Comparison of ENCODE assay signal across 8 cellular contexts in genomic region chr1:62754938-62755337, GRCh38. TPM values are rescaled to one million over a fixed set of nuclear protein-coding genes. Genes with fewer than 3 reads are reported as not detected.
DNase-seq lines count a peak whose midpoint lies in the region; TF ChIP-seq lines count a peak whose summit lies in the region.
"Not testable (repeated sequence)": the region's sequence is repeated elsewhere in the genome, so short reads cannot be mapped to it uniquely, and the experiment has no call there.

No MANE protein-coding gene starts in this region.

- not testable (repeated sequence) for H3K18ac ChIP-seq in trophoblast cell (ENCODE audit: low read length)

- not testable (repeated sequence) for H3K79me1 ChIP-seq in trophoblast cell (ENCODE audit: low read length)

- not testable (repeated sequence) for H4K91ac ChIP-seq in trophoblast cell (ENCODE audit: low read depth, low read length)

- H4K8ac ChIP-seq in trophoblast cell (ENCODE audit: low read depth, low read length) = not testable (repeated sequence)

- not testable (repeated sequence) for H3K36me3 ChIP-seq in ES-I3 (ENCODE audit: insufficient read depth, low read length); HUES48 (ENCODE audit: control insufficient read depth, insufficient read depth, low read length); NT2/D1 (ENCODE audit: insufficient read depth, insufficient read length, low read length); iPS-15b (ENCODE audit: control insufficient read depth, insufficient read depth, low read length); iPS-20b (ENCODE audit: insufficient read depth, low read depth, low read length); trophoblast cell (ENCODE audit: control insufficient read depth in 1 of 2, insufficient read depth in 2 of 2, low read length in 2 of 2)

- H3K4me3 Mint-ChIP-seq in dendritic cell treated with granulocyte-macrophage colony-stimulating factor and Interleukin-4, amounts not matched to agents 40 ng/mL and 50 ng/mL, for 4 days = not testable (repeated sequence)
- H3K4me3 Mint-ChIP-seq in endothelial cell (ENCODE audit: unreplicated experiment) = peak overlapping the region; percentile 53

- H3K14ac ChIP-seq in trophoblast cell (ENCODE audit: low read length) = not testable (repeated sequence)

- not testable (repeated sequence) for H3K79me2 ChIP-seq in trophoblast cell (ENCODE audit: control insufficient read depth, insufficient read depth, low read length, poor library complexity)

- not testable (repeated sequence) for H4K12ac ChIP-seq in trophoblast cell (ENCODE audit: low read depth, low read length)

- not testable (repeated sequence) for TF ChIP-seq CTCF in endothelial cell (IDR thresholded peaks at IDR 0.05; ENCODE audit: unreplicated experiment)

- intact Hi-C loops in dendritic cell treated with granulocyte-macrophage colony-stimulating factor and Interleukin-4, amounts not matched to agents 40 ng/mL and 50 ng/mL, for 4 days (cut with micrococcal nuclease) = not testable (repeated sequence)

- H3K27ac Mint-ChIP-seq in dendritic cell treated with granulocyte-macrophage colony-stimulating factor and Interleukin-4, amounts not matched to agents 40 ng/mL and 50 ng/mL, for 4 days = peak overlapping the region; percentile 28
- not testable (repeated sequence) for H3K27ac Mint-ChIP-seq in endothelial cell (ENCODE audit: unreplicated experiment)

- peak overlapping the region; percentile 43; the same call in 1 of the 2 replicates for H3K4me3 ChIP-seq in HUES48 (ENCODE audit: low read depth, low read length)
- H3K4me3 ChIP-seq in NT2/D1 (ENCODE audit: insufficient read length, low read depth) = peak overlapping the region; percentile 45
- H3K4me3 ChIP-seq in iPS-15b (ENCODE audit: low read depth, low read length) = peak overlapping the region; percentile 39
- peak overlapping the region; percentile 66 for H3K4me3 ChIP-seq in iPS-20b (ENCODE audit: low read length)
- not testable (repeated sequence) for H3K4me3 ChIP-seq in trophoblast cell (ENCODE audit: low read depth, low read length)

- H2BK12ac ChIP-seq in trophoblast cell (ENCODE audit: low read length) = not testable (repeated sequence)

- peak overlapping the region; percentile 86 for H3K27ac ChIP-seq in HUES48 (ENCODE audit: low read depth, low read length)
- not testable (repeated sequence) for H3K27ac ChIP-seq in iPS-20b (ENCODE audit: low read length); trophoblast cell (ENCODE audit: low read depth, low read length)

- not testable (repeated sequence) for H3K27me3 ChIP-seq in HUES48 (ENCODE audit: control insufficient read depth, insufficient read depth, low read length); NT2/D1 (ENCODE audit: insufficient read depth, insufficient read length); iPS-15b (ENCODE audit: control insufficient read depth, insufficient read depth, low read length); trophoblast cell (ENCODE audit: insufficient read depth, low read length)
- peaks cover 14% of the 10 kb centered on the region for H3K27me3 ChIP-seq in iPS-20b (ENCODE audit: insufficient read depth, low read length)

- H3K9ac ChIP-seq in ES-I3 (ENCODE audit: low read depth, low read length) (peak overlapping the region; percentile 69), iPS-20b (ENCODE audit: low read depth, low read length) (peak overlapping the region; percentile 67)
- H3K9ac ChIP-seq in HUES48 (ENCODE audit: low read depth, low read length); NT2/D1 (ENCODE audit: insufficient read length, low read depth); iPS-15b (ENCODE audit: low read depth, low read length); trophoblast cell (ENCODE audit: low read length): not testable (repeated sequence)

- H3K9me3 ChIP-seq in ES-I3 (ENCODE audit: control insufficient read depth, insufficient read depth, low read length); HUES48 (ENCODE audit: control insufficient read depth, insufficient read depth, low read length); iPS-15b (ENCODE audit: control insufficient read depth, insufficient read depth, low read length); iPS-20b (ENCODE audit: insufficient read depth, low read depth, low read length); trophoblast cell (ENCODE audit: insufficient read depth, low read depth, low read length): not testable (repeated sequence)
- peaks cover 41% of the 10 kb centered on the region for H3K9me3 ChIP-seq in NT2/D1 (ENCODE audit: insufficient read depth, low read length)

- H3K4me1 Mint-ChIP-seq in dendritic cell treated with granulocyte-macrophage colony-stimulating factor and Interleukin-4, amounts not matched to agents 40 ng/mL and 50 ng/mL, for 4 days (ENCODE audit: low read depth) = peaks cover 11% of the 10 kb centered on the region
- H3K4me1 Mint-ChIP-seq in endothelial cell (ENCODE audit: unreplicated experiment) = not testable (repeated sequence)

- H3K36me3 Mint-ChIP-seq in dendritic cell treated with granulocyte-macrophage colony-stimulating factor and Interleukin-4, amounts not matched to agents 40 ng/mL and 50 ng/mL, for 4 days (ENCODE audit: low read depth); endothelial cell (ENCODE audit: low read depth, unreplicated experiment): not testable (repeated sequence)

- H2BK5ac ChIP-seq in trophoblast cell (ENCODE audit: low read depth, low read length, poor library complexity) = not testable (repeated sequence)

- H2BK120ac ChIP-seq in trophoblast cell (ENCODE audit: insufficient read depth, low read length, poor library complexity) = not testable (repeated sequence)

- H2AFZ ChIP-seq in trophoblast cell (ENCODE audit: insufficient read depth, low read length, poor library complexity) = not testable (repeated sequence)

- H2AK5ac ChIP-seq in trophoblast cell (ENCODE audit: low read length) = not testable (repeated sequence)

- not testable (repeated sequence) for H3K9me3 Mint-ChIP-seq in dendritic cell treated with granulocyte-macrophage colony-stimulating factor and Interleukin-4, amounts not matched to agents 40 ng/mL and 50 ng/mL, for 4 days; endothelial cell (ENCODE audit: unreplicated experiment)

- not testable (repeated sequence) for DNase-seq in NT2/D1 (ENCODE audit: low read depth, low spot score); endothelial cell (ENCODE audit: low spot score)
- peak; percentile 24 for DNase-seq in trophoblast cell

- not testable (repeated sequence) for H3K4ac ChIP-seq in trophoblast cell (ENCODE audit: low read depth, low read length)

- not testable (repeated sequence) for H3K4me1 ChIP-seq in ES-I3 (ENCODE audit: insufficient read depth, low read length); NT2/D1 (ENCODE audit: insufficient read depth, insufficient read length); iPS-15b (ENCODE audit: control insufficient read depth, insufficient read depth, low read length); trophoblast cell (ENCODE audit: control insufficient read depth in 1 of 2, insufficient read depth in 2 of 2, low read length in 2 of 2)
- H3K4me1 ChIP-seq in HUES48 (ENCODE audit: control insufficient read depth, insufficient read depth, low read length) (peaks cover 10% of the 10 kb centered on the region), iPS-20b (ENCODE audit: insufficient read depth, low read length) (peaks cover 11% of the 10 kb centered on the region; the same call in 1 of the 2 replicates)

- not testable (repeated sequence) for H3K4me2 ChIP-seq in trophoblast cell (ENCODE audit: low read length)

- not testable (repeated sequence) for H3K23ac ChIP-seq in trophoblast cell (ENCODE audit: low read length)

- no CpG with 5 or more reads among the region's 13 CpGs for WGBS in trophoblast cell (ENCODE audit: extremely low coverage, insufficient coverage, insufficient read length)

- H3K27me3 Mint-ChIP-seq in dendritic cell treated with granulocyte-macrophage colony-stimulating factor and Interleukin-4, amounts not matched to agents 40 ng/mL and 50 ng/mL, for 4 days; endothelial cell (ENCODE audit: unreplicated experiment): not testable (repeated sequence)

RNA-seq across cellular contexts. Expression of gene ATG4C, which starts 29.0 kb away (rescaled TPM):
- total RNA-seq in endothelial cell (ENCODE audit: unreplicated experiment) = 7.3 TPM
- 3.7 and 4.2 TPM in 2 replicates for polyA plus RNA-seq in trophoblast cell (2013)
